Comparison of ENCODE assay signal across 12 cellular contexts in the genomic region with DNA sequence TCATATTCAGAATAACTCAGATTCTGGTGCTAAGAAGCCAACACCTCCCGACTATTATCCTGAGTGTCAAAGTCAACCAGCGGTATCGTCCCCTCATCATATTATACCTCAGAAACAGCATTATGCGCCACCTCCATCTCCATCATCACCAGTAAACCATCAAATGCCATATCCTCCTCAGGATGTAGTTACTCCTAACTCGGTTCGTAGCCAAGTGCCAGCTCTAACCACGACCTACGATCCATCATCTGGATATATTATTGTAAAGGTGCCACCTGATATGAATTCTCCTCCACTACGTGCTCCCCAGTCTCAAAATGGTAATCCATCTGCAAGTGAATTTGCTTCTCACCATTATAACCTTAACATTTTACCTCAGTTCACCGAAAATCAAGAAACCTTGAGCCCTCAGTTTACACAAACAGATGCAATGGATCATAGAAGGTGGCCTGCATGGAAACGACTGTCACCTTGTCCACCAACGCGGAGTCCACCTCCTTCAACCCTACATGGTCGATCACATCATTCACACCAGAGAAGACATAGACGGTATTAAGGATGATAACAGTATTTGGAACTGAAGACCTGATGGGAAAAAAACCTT. TPM values are rescaled to one million over a fixed set of nuclear protein-coding genes. Genes with fewer than 3 reads are reported as not detected.
"Had no signal": no experiment of that assay in that cellular context is flagged by ENCODE, and none has a peak within 500 bp of the region (broad histone marks: within the 10 kb centered on the region; RNA-seq: fewer than 3 reads in every experiment).

No MANE protein-coding gene starts in this region.

- H3K27ac ChIP-seq: GM23248 had no signal

- H3K4me3 ChIP-seq: GM23248, GM23338, HAP-1 had no signal

- H3K36me3 ChIP-seq: HAP-1 had no signal

- DNase-seq: GM23248, GOT3, H7, H9, HCEC 1CT, HFFc6 had no signal

- H3K4me1 Mint-ChIP-seq: GM23338, H9 had no signal

- ATAC-seq: GM23338, HCT116 had no signal

- H3K4me3 Mint-ChIP-seq: GM23338, H9, HFFc6 had no signal

- H3K4me1 ChIP-seq: HAP-1 had no signal

- H3K4me2 ChIP-seq: GM23338 had no signal

- H3K9me3 Mint-ChIP-seq: GM23338, HFFc6 had no signal

- H3K9me3 ChIP-seq: HAP-1 had no signal

- H3K27ac Mint-ChIP-seq: GM23338, H9, HFFc6 had no signal

- FAIRE-seq: H1, H54 had no signal

- H2AFZ ChIP-seq: GM23248, GM23338 had no signal

- H3K9ac ChIP-seq: GM23248 had no signal

RNA-seq across cellular contexts. Expression of gene CBLL2, which starts 1.1 kb away (rescaled TPM):
- total RNA-seq: GM23248, GM23338, H1, H4, H7, H9, HFFc6 had no signal
